21 cellular contexts compared by ENCODE assay signal in the genomic region with DNA sequence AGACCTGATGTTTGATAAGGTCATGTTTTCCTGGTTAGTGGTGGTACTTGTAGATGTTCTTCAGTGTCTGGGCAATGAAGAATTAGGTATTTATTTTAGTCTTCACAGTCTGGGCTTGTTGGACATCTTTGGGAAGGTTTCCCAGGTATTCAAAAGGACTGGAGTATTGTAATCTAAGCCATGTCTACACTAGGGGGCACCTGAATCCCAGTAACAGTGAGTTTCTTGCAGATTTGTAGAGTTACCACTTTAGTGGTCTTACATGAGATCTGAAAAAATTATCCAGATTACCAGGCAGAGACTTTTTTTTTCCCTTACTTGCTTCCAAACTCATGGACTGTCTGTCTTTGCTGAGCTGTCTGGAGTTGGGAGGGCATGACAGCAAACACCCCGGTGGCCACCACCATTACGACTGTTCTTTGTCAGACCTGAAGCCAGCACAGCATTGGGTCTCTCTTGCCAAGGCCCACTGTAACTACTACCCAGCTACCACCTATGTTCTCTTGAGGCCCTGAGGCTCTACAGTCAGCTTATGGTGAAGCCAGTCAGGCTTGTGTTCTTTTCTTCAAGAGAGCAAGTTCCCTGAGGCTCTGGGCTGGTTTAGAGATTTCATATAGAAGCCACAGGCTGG.
DNase-seq lines count a peak whose midpoint lies in the region; ATAC-seq and TF ChIP-seq lines count a peak whose summit lies in the region.
"Had no signal": no experiment of that assay in that cellular context is flagged by ENCODE, and none has a peak within 500 bp of the region (broad histone marks: within the 10 kb centered on the region; RNA-seq: fewer than 3 reads in every experiment).

No MANE protein-coding gene starts in this region.

- H3K27me3 ChIP-seq in DOHH2 (ENCODE audit: control insufficient read depth, low read length) (no peaks in the 10 kb centered on the region), aorta (ENCODE audit: control insufficient read depth in 1 of 2, insufficient read depth in 2 of 2, low read length in 1 of 2) (no peaks in the 10 kb centered on the region), thyroid gland (no peaks in the 10 kb centered on the region), sigmoid colon (no peaks in the 10 kb centered on the region)

- H3K9me2 ChIP-seq in DOHH2 (replicated peaks; ENCODE audit: control insufficient read depth, low read length) = no peaks in the 10 kb centered on the region
- H3K9me2 ChIP-seq: SK-N-SH had no signal

- no peak overlapping the region for H3K4me2 ChIP-seq in DOHH2 (ENCODE audit: low read length)
- H3K4me2 ChIP-seq: SK-N-SH, smooth muscle cell had no signal

- WGBS in aorta, 2 donors = 88 to 89% methylated on average over 2 of the region's 2 CpGs
- 92 to 95% methylated on average over 2 of the region's 2 CpGs for WGBS in thyroid gland, 2 donors
- 87 to 92% methylated on average over 2 of the region's 2 CpGs for WGBS in sigmoid colon, 2 donors

- no peaks in the 10 kb centered on the region for H3F3A ChIP-seq in DOHH2 (ENCODE audit: control insufficient read depth, insufficient read depth)

- no peaks in the 10 kb centered on the region for H4K20me1 ChIP-seq in DOHH2 (ENCODE audit: control insufficient read depth, insufficient read depth, low read depth, low read length)

- intact Hi-C loops in aorta (cut with DNase I) (no loop called here), thyroid gland (cut with DNase I) (no loop called here), sigmoid colon (cut with DNase I) (no loop called here)

- TF ChIP-seq RAD21 in Ishikawa (IDR thresholded peaks at IDR 0.05; ENCODE audit: low read depth) = peak; percentile 18; the same call in 1 of the 2 replicates

- H3K9me3 ChIP-seq in DOHH2 (ENCODE audit: control insufficient read depth, insufficient read depth, low read length) (no peaks in the 10 kb centered on the region), aorta (ENCODE audit: control insufficient read depth, low read length) (no peaks in the 10 kb centered on the region), thyroid gland (no peaks in the 10 kb centered on the region), sigmoid colon (no peaks in the 10 kb centered on the region)
- H3K9me3 ChIP-seq: Caco-2, SK-N-SH had no signal

- 0 out of 2 replicates have a peak, but pooled peaks cover 3% of the 10 kb centered on the region for H3K4me1 ChIP-seq in DOHH2 (ENCODE audit: control insufficient read depth, low read length)
- no peaks in the 10 kb centered on the region for H3K4me1 ChIP-seq in aorta (ENCODE audit: control insufficient read depth in 1 of 2, insufficient read depth in 2 of 2, low read length in 2 of 2)
- H3K4me1 ChIP-seq in thyroid gland = no peaks in the 10 kb centered on the region
- H3K4me1 ChIP-seq in sigmoid colon = no peaks in the 10 kb centered on the region
- H3K4me1 ChIP-seq: Caco-2 had no signal

- DNase-seq in SHP77 (lab: John Stamatoyannopoulos, UW) = peak; percentile 15 to 26
- DNase-seq in kidney glomerular epithelial cell (lab: John Stamatoyannopoulos, UW) = peak; percentile 13
- no peak for DNase-seq in aorta
- no peak for DNase-seq in thyroid gland
- no peak for DNase-seq in sigmoid colon
- DNase-seq: activated effector memory CD4-positive, alpha-beta T cell treated with anti-CD3 and anti-CD28 coated beads, Interleukin-2, amount 50 U/mL, for 16 hours; AML-193; amniotic stem cell; GDM1; HFFc6; mesenchymal stem cell; natural killer cell; NCI-H1092 treated with DMSO at 0.1 percent for 48 hours; SK-N-SH; T-helper 9 cell had no signal

- H3K27ac ChIP-seq in DOHH2 (ENCODE audit: low read depth, low read length) (no peak overlapping the region), aorta (ENCODE audit: low read depth in 1 of 2, low read length in 2 of 2) (no peak overlapping the region), thyroid gland (no peak overlapping the region), sigmoid colon (no peak overlapping the region)

- TF ChIP-seq POLR2A in thyroid gland (IDR thresholded peaks at IDR 0.05) (no peak), sigmoid colon (IDR thresholded peaks at IDR 0.05) (no peak)

- no peak for TF ChIP-seq EP300 in Ishikawa (IDR thresholded peaks at IDR 0.05; ENCODE audit: borderline replicate concordance)
- TF ChIP-seq EP300 in sigmoid colon (IDR thresholded peaks at IDR 0.05) = no peak

- H3K4me3 ChIP-seq in DOHH2 (ENCODE audit: low read length) (no peak overlapping the region), aorta (ENCODE audit: low read length in 2 of 2) (no peak overlapping the region), thyroid gland (replicated peaks in 1 of 3) (no peak overlapping the region), sigmoid colon (no peak overlapping the region)
- H3K4me3 ChIP-seq: GM12878, smooth muscle cell had no signal

- peak; percentile 29 for TF ChIP-seq CTCF in DOHH2 (IDR thresholded peaks at IDR 0.05; ENCODE audit: low read depth, low read length, poor library complexity, severe bottlenecking)
- TF ChIP-seq CTCF in thyroid gland (IDR thresholded peaks at IDR 0.05) = no peak
- no peak for TF ChIP-seq CTCF in sigmoid colon (IDR thresholded peaks at IDR 0.05)

- ATAC-seq in aorta (ENCODE audit: low FRiP score) = no peak
- ATAC-seq in GM21576 (IDR thresholded peaks at IDR 0.05; ENCODE audit: unreplicated experiment) = no peak
- ATAC-seq: GM12878, natural killer cell had no signal

- no peaks in the 10 kb centered on the region for H3K79me2 ChIP-seq in DOHH2 (ENCODE audit: control insufficient read depth, low read length)

- H3K36me3 ChIP-seq in DOHH2 (ENCODE audit: control insufficient read depth, low read length) (no peaks in the 10 kb centered on the region), aorta (ENCODE audit: control insufficient read depth in 1 of 2, insufficient read depth in 2 of 2, low read length in 1 of 2) (no peaks in the 10 kb centered on the region), thyroid gland (no peaks in the 10 kb centered on the region), sigmoid colon (no peaks in the 10 kb centered on the region)

TF ChIP-seq in Ishikawa, 13 proteins besides CTCF, POLR2A, EP300 and RAD21:
- TF ChIP-seq NFIC (IDR thresholded peaks at IDR 0.05) = no peak
- no peak for TF ChIP-seq TCF12 (IDR thresholded peaks at IDR 0.05; ENCODE audit: low read depth)
- no peak for TF ChIP-seq YY1 (IDR thresholded peaks at IDR 0.05; ENCODE audit: low read depth)
- no peak for TF ChIP-seq TAF1 (IDR thresholded peaks at IDR 0.05; ENCODE audit: low read depth)
- no peak for TF ChIP-seq FOXM1 (IDR thresholded peaks at IDR 0.05; ENCODE audit: borderline replicate concordance, low read depth)
- no peak for TF ChIP-seq EGR1 (IDR thresholded peaks at IDR 0.05)
- TF ChIP-seq ZBTB7A (IDR thresholded peaks at IDR 0.05; ENCODE audit: low read depth) = no peak
- TF ChIP-seq, protein P1, sequence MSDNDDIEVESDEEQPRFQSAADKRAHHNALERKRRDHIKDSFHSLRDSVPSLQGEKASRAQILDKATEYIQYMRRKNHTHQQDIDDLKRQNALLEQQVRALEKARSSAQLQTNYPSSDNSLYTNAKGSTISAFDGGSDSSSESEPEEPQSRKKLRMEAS (IDR thresholded peaks at IDR 0.05) = no peak
- TF ChIP-seq REST (IDR thresholded peaks at IDR 0.05; ENCODE audit: low read depth) = no peak
- TF ChIP-seq CEBPB (IDR thresholded peaks at IDR 0.05) = no peak
- TF ChIP-seq CREB1 (IDR thresholded peaks at IDR 0.05; ENCODE audit: low read depth) = no peak
- no peak for TF ChIP-seq TEAD4 (IDR thresholded peaks at IDR 0.05)
- TF ChIP-seq USF1 (IDR thresholded peaks at IDR 0.05) = no peak
TF ChIP-seq in Ishikawa: peak in this region for 0.

Comparison
In these comparisons a context has a peak if more than half of its experiments do, and no peak if none do; other contexts are left out.
1. DNase-seq: peak in SHP77 (2 of 2) and kidney glomerular epithelial cell (single experiment); none in aorta (0 of 2), thyroid gland (0 of 2) and sigmoid colon (single experiment).